Comparison of ENCODE assay signal across 33 cellular contexts in the genomic region with DNA sequence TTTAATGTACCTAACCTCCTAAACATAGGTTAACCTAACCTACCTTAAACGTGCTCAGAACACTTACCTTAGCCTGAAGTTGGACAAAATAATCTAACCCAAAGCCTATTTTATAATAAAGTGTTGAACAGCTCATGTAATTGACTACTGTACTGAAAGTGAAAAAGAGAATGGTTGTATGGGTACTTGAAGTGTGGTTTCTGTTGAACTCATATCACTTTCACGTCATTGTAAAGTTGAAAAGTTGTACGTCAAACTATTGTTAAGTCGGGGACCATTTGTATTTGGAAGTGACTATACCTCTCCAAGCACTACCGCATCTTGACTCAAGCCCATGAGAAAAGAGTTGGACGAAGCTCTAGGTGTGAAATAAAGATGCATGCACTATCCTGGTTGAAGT.
"Had no signal": no experiment of that assay in that cellular context is flagged by ENCODE, and none has a peak within 500 bp of the region (broad histone marks: within the 10 kb centered on the region; RNA-seq: fewer than 3 reads in every experiment).

No MANE protein-coding gene starts in this region.

- H3K27me3 ChIP-seq: adrenal gland, ascending aorta, body of pancreas, brain microvascular endothelial cell, breast epithelium, cardiac muscle cell had no signal

- H3K27ac ChIP-seq: adrenal gland, ascending aorta, body of pancreas, brain microvascular endothelial cell, breast epithelium, cardiac muscle cell had no signal

- H3K4me1 ChIP-seq: ascending aorta, body of pancreas, breast epithelium had no signal

- DNase-seq: activated effector memory CD4-positive, alpha-beta T cell treated with anti-CD3 and anti-CD28 coated beads, Interleukin-2, amount 50 U/mL, for 16 hours; activated effector memory CD4-positive, alpha-beta T cell treated with Interleukin-2 at 50 U/mL for 16 hours; activated gamma-delta T cell; activated gamma-delta T cell treated with Interleukin-2 at 50 U/mL for 16 hours; activated naive CD4-positive, alpha-beta T cell; activated naive CD4-positive, alpha-beta T cell treated with anti-CD3 and anti-CD28 coated beads for 36 hours; activated naive CD4-positive, alpha-beta T cell treated with anti-CD3 and anti-CD28 coated beads, Interleukin-2, amount 10 ng/mL, durations not matched to agents 7 days and 5 days; activated naive CD4-positive, alpha-beta T cell treated with anti-CD3 and anti-CD28 coated beads, Interleukin-2, amount 50 U/mL, for 16 hours; activated naive CD4-positive, alpha-beta T cell treated with Interleukin-2 at 50 U/mL for 16 hours; activated naive CD8-positive, alpha-beta T cell treated with anti-CD3 and anti-CD28 coated beads for 36 hours; activated naive CD8-positive, alpha-beta T cell treated with anti-CD3 and anti-CD28 coated beads, Interleukin-2, amount 10 ng/mL, durations not matched to agents 7 days and 5 days; activated naive CD8-positive, alpha-beta T cell treated with anti-CD3 and anti-CD28 coated beads, Interleukin-2, amount 50 U/mL, for 24 hours; activated T-cell treated with anti-CD3 and anti-CD28 coated beads, Interleukin-2, amount 50 U/mL, for 24 hours; activated T-cell treated with anti-CD3 and anti-CD28 coated beads, Interleukin-2, amount 50 U/mL, for 4 hours; activated T-cell treated with anti-CD3 and anti-CD28 coated beads, Interleukin-2, amount 50 U/mL, for 48 hours; activated T-cell treated with anti-CD3 and anti-CD28 coated beads, Interleukin-2, amount 50 U/mL, for 72 hours; adrenal gland; amniotic stem cell; amygdala; anterior cingulate cortex; aorta; body of pancreas; brain microvascular endothelial cell; caudate nucleus; central memory CD4-positive, alpha-beta T cell; cerebellar nuclear complex had no signal

- H3K9me3 ChIP-seq: adrenal gland, ascending aorta, body of pancreas, breast epithelium had no signal

- FAIRE-seq: astrocyte, bronchial epithelial cell had no signal

- ATAC-seq: activated naive CD4-positive, alpha-beta T cell treated with anti-CD3 and anti-CD28 coated beads, Interleukin-2, amount 50 U/mL, for 72 hours; activated naive CD8-positive, alpha-beta T cell treated with anti-CD3 and anti-CD28 coated beads, Interleukin-2, amount 50 U/mL, for 24 hours; activated T-cell treated with anti-CD3 and anti-CD28 coated beads, Interleukin-2, amount 50 U/mL, for 4 hours; activated T-cell treated with anti-CD3 and anti-CD28 coated beads, Interleukin-2, amount 50 U/mL, for 72 hours; activated T-helper 17 cell treated with anti-CD3 and anti-CD28 coated beads, Interleukin-2, amount 50 U/mL, for 72 hours; body of pancreas had no signal

- H3K4me3 ChIP-seq: adrenal gland, ascending aorta, body of pancreas, breast epithelium, cardiac muscle cell had no signal

- H3K36me3 ChIP-seq: adrenal gland, ascending aorta, brain microvascular endothelial cell, breast epithelium, cardiac muscle cell had no signal
